In the genomic region with DNA sequence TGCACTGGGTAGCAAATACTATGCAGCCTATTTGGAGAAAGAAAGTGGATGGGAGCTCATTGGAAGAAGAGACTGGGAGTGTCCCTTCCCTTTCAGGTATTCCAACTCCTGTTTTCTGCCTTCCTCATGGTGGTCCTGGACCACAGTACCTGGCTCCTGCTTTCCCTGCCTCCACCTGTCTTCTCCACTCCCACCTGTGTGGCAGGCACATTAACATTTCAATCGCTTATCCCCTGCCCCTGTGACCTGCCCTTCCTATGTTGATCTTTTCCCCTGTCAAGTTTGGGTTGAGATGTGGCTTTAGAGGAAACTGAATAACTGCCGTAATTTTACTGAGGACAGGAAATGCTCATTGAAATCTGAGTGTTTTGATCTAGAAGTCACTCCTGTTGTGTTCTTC, we compare ENCODE assay signal across 10 cellular contexts.
"Had no signal": no experiment of that assay in that cellular context is flagged by ENCODE, and none has a peak within 500 bp of the region (broad histone marks: within the 10 kb centered on the region; RNA-seq: fewer than 3 reads in every experiment).

No MANE protein-coding gene starts in this region.

- FAIRE-seq: HepG2, K562 had no signal

- H3K9me3 ChIP-seq: HAP-1 had no signal

- DNase-seq: GOT3, H7, HFFc6, KG1 had no signal

- H3K9me3 Mint-ChIP-seq: HFFc6 had no signal

- H3K27ac ChIP-seq: HL-60 had no signal

- ATAC-seq: HCT116, HepG2, K562 had no signal

- H3K27ac Mint-ChIP-seq: HFFc6, IgD-negative memory B cell had no signal

- H3K36me3 ChIP-seq: HAP-1 had no signal

- H3K4me3 Mint-ChIP-seq: HFFc6, IgD-negative memory B cell had no signal

- H3K4me1 ChIP-seq: HAP-1 had no signal

- H3K4me1 Mint-ChIP-seq: IgD-negative memory B cell had no signal

- H3K27me3 Mint-ChIP-seq: IgD-negative memory B cell had no signal

- H3K4me3 ChIP-seq: HAP-1, K562 had no signal

- H3K36me3 Mint-ChIP-seq: IgD-negative memory B cell had no signal
